ENCODE assay signal across 27 cellular contexts in genomic region chr2:229048134-229048533, GRCh38.
A peak's percentile ranks its signal among the peaks of the same experiment; 100 is the strongest.
DNase-seq lines count a peak whose midpoint lies in the region; ATAC-seq, FAIRE-seq and TF ChIP-seq lines count a peak whose summit lies in the region.
"Had no signal": no experiment of that assay in that cellular context is flagged by ENCODE, and none has a peak within 500 bp of the region (broad histone marks: within the 10 kb centered on the region; RNA-seq: fewer than 3 reads in every experiment).

No MANE protein-coding gene starts in this region.

- H3K27ac Mint-ChIP-seq in WTC11, result no peak overlapping the region
- no peak overlapping the region for H3K27ac Mint-ChIP-seq in neural progenitor cell
- H3K27ac Mint-ChIP-seq: CD14-positive monocyte; CD4-positive, alpha-beta memory T cell; CD4-positive, CD25-positive, alpha-beta regulatory T cell; CD8-positive, alpha-beta memory T cell had no signal

- FAIRE-seq in H1 (lab: Jason Lieb, UNC) (no peak), kidney (lab: Jason Lieb, UNC) (no peak)
- FAIRE-seq: A204.1, GM12878, GM12892, GM18507 had no signal

- H3K79me2 ChIP-seq in H1 (ENCODE audit: control insufficient read depth in 1 of 2, insufficient read depth in 2 of 2, low read length in 2 of 2) (no peaks in the 10 kb centered on the region), neural progenitor cell (ENCODE audit: low read depth) (no peaks in the 10 kb centered on the region), MM.1S (ENCODE audit: low read length) (no peaks in the 10 kb centered on the region)

- H3K79me1 ChIP-seq in H1 (ENCODE audit: low read depth, low read length), result no peaks in the 10 kb centered on the region

- intact Hi-C loops in kidney (cut with DNase I), result no loop called here

- no peak overlapping the region for H3K23ac ChIP-seq in H1 (ENCODE audit: insufficient read length)

- TF ChIP-seq RAD21 in H1 (IDR thresholded peaks at IDR 0.05 in 1 of 2, conservative IDR thresholded peaks at IDR 0.05 in 1 of 2; ENCODE audit: low read depth in 2 of 2, low read length in 2 of 2), result no peak

- H2BK12ac ChIP-seq in H1 (ENCODE audit: low read depth, low read length), result no peak overlapping the region

- no peak overlapping the region for H3K4me3 ChIP-seq in H1 (ENCODE audit: extremely low read depth in 1 of 4, insufficient read depth in 2 of 4, low read depth in 3 of 4, low read length in 4 of 4)
- no peak overlapping the region for H3K4me3 ChIP-seq in neural progenitor cell
- no peak overlapping the region for H3K4me3 ChIP-seq in MM.1S (ENCODE audit: low read length)
- H3K4me3 ChIP-seq in kidney (ENCODE audit: low read length in 2 of 2), result no peak overlapping the region
- H3K4me3 ChIP-seq: BLaER1, GM12878 had no signal

- H3K9me2 ChIP-seq in MM.1S (replicated peaks; ENCODE audit: insufficient read depth, low read length), result no peaks in the 10 kb centered on the region

- H3K36me3 ChIP-seq in H1 (ENCODE audit: control insufficient read depth in 2 of 4, insufficient read depth in 4 of 4, low read length in 3 of 4), result no peaks in the 10 kb centered on the region
- no peaks in the 10 kb centered on the region for H3K36me3 ChIP-seq in neural progenitor cell
- no peaks in the 10 kb centered on the region for H3K36me3 ChIP-seq in MM.1S (replicated peaks; ENCODE audit: insufficient read depth, low read length)
- no peaks in the 10 kb centered on the region for H3K36me3 ChIP-seq in kidney (ENCODE audit: control insufficient read depth in 1 of 2, insufficient read depth in 2 of 2, low read length in 2 of 2)
- H3K36me3 ChIP-seq: BE2C, BLaER1 had no signal

- H3K23me2 ChIP-seq in H1 (ENCODE audit: low read depth, low read length), result no peaks in the 10 kb centered on the region; the same call in 1 of the 2 replicates

- no peak overlapping the region for H2BK15ac ChIP-seq in H1 (ENCODE audit: low read length)

- H4K8ac ChIP-seq in H1 (ENCODE audit: extremely low read depth, insufficient read depth, low read length), result no peak overlapping the region

- DNase-seq in WTC11 (ENCODE audit: low spot score), result no peak
- no peak for DNase-seq in H1 (ENCODE audit: low read depth in 1 of 2, low spot score in 2 of 2)
- no peak for DNase-seq in neural progenitor cell (ENCODE audit: low spot score)
- DNase-seq in MM.1S, result no peak
- DNase-seq in ecto neural progenitor cell (ENCODE audit: low spot score), result no peak
- no peak for DNase-seq in kidney
- DNase-seq: 8988T; ACHN; BE2C; C1 segment of cervical spinal cord; CD4-positive, alpha-beta memory T cell; CD4-positive, CD25-positive, alpha-beta regulatory T cell; CD8-positive, alpha-beta memory T cell; COR-L47; DMS 273 treated with DMSO at 0.1 percent for 48 hours; DMS153; DMS53; DMS79; DND-41; EL; GDM1 had no signal

- H3K36me3 Mint-ChIP-seq in WTC11 (no peaks in the 10 kb centered on the region), neural progenitor cell (no peaks in the 10 kb centered on the region)
- H3K36me3 Mint-ChIP-seq: CD14-positive monocyte; CD4-positive, alpha-beta memory T cell; CD4-positive, CD25-positive, alpha-beta regulatory T cell had no signal

- H3K4me1 ChIP-seq in H1 (replicated peaks in 1 of 4; ENCODE audit: control insufficient read depth in 3 of 4, insufficient read depth in 4 of 4, low read length in 3 of 4) (peaks cover 0 to 4% (median 3%) of the 10 kb centered on the region in 4 experiments; a peak in 2 of 7 replicates), neural progenitor cell (peaks cover 7% of the 10 kb centered on the region), MM.1S (ENCODE audit: low read length) (no peaks in the 10 kb centered on the region), kidney (ENCODE audit: control insufficient read depth in 1 of 2, insufficient read depth in 1 of 2, low read depth in 1 of 2, low read length in 2 of 2) (no peaks in the 10 kb centered on the region)
- H3K4me1 ChIP-seq: BE2C, BLaER1 had no signal

- H4K91ac ChIP-seq in H1 (replicated peaks; ENCODE audit: insufficient read length, low read length), result no peak overlapping the region

- no peak for TF ChIP-seq POLR2A in H1 (IDR thresholded peaks at IDR 0.05; ENCODE audit: control extremely low read depth in 1 of 2, low read depth in 2 of 2, low read length in 2 of 2)

- H3K9ac ChIP-seq in H1 (replicated peaks in 1 of 4; ENCODE audit: extremely low read depth in 1 of 4, low read depth in 3 of 4, low read length in 3 of 4), result no peak overlapping the region
- H3K9ac ChIP-seq in neural progenitor cell, result no peak overlapping the region
- no peak overlapping the region for H3K9ac ChIP-seq in MM.1S (ENCODE audit: low read length)
- no peak overlapping the region for H3K9ac ChIP-seq in kidney (ENCODE audit: low read length in 2 of 2)
- H3K9ac ChIP-seq: BLaER1 had no signal

- H3K9me3 ChIP-seq in H1 (ENCODE audit: insufficient read depth in 2 of 2, low read depth in 1 of 2, low read length in 1 of 2) (no peaks in the 10 kb centered on the region), neural progenitor cell (ENCODE audit: low read depth) (no peaks in the 10 kb centered on the region), MM.1S (replicated peaks; ENCODE audit: insufficient read depth, low read length) (no peaks in the 10 kb centered on the region), kidney (ENCODE audit: control insufficient read depth in 1 of 2, low read length in 2 of 2) (no peaks in the 10 kb centered on the region)
- H3K9me3 ChIP-seq: BE2C, BLaER1 had no signal

- H3K27me3 Mint-ChIP-seq in WTC11 (ENCODE audit: low read depth) (no peaks in the 10 kb centered on the region), neural progenitor cell (ENCODE audit: insufficient read depth, low read depth) (no peaks in the 10 kb centered on the region)
- H3K27me3 Mint-ChIP-seq: CD4-positive, alpha-beta memory T cell; CD4-positive, CD25-positive, alpha-beta regulatory T cell had no signal

- H3K18ac ChIP-seq in H1 (ENCODE audit: extremely low read depth, low read length), result no peak overlapping the region

- TF ChIP-seq CTCF in WTC11 (IDR thresholded peaks at IDR 0.05) (no peak), H1 (IDR thresholded peaks at IDR 0.05; ENCODE audit: control extremely low read depth in 1 of 3, insufficient read depth in 1 of 3, low read depth in 1 of 3, low read length in 3 of 3) (no peak), neural progenitor cell (IDR thresholded peaks at IDR 0.05) (no peak), MM.1S (IDR thresholded peaks at IDR 0.05; ENCODE audit: low read length) (no peak), kidney (IDR thresholded peaks at IDR 0.05; ENCODE audit: borderline replicate concordance, extremely low read depth, insufficient read depth) (no peak)

- peak; percentile 62 for ATAC-seq in WTC11
- ATAC-seq: GM12878 had no signal

- H4K20me1 ChIP-seq in H1 (replicated peaks in 1 of 2; ENCODE audit: control insufficient read depth in 1 of 2, insufficient read depth in 2 of 2, low read length in 2 of 2) (no peaks in the 10 kb centered on the region), neural progenitor cell (ENCODE audit: low read depth) (no peaks in the 10 kb centered on the region), MM.1S (ENCODE audit: insufficient read depth, low read length) (no peaks in the 10 kb centered on the region)
- H4K20me1 ChIP-seq: BLaER1 had no signal

- H3K4me2 ChIP-seq in H1 (ENCODE audit: insufficient read depth in 1 of 2, low read depth in 2 of 2, low read length in 2 of 2) (no peak overlapping the region), neural progenitor cell (no peak overlapping the region), MM.1S (ENCODE audit: low read depth, low read length) (no peak overlapping the region)
- H3K4me2 ChIP-seq: BLaER1 had no signal

- H3F3A ChIP-seq in neural progenitor cell (ENCODE audit: low read depth) (no peaks in the 10 kb centered on the region), MM.1S (ENCODE audit: insufficient read depth, low read length) (no peaks in the 10 kb centered on the region)

- no peak overlapping the region for H3K4me3 Mint-ChIP-seq in WTC11
- no peak overlapping the region for H3K4me3 Mint-ChIP-seq in neural progenitor cell
- H3K4me3 Mint-ChIP-seq: CD14-positive monocyte; CD4-positive, alpha-beta memory T cell; CD4-positive, CD25-positive, alpha-beta regulatory T cell; CD8-positive, alpha-beta memory T cell had no signal

- no peak overlapping the region for H3K4ac ChIP-seq in H1 (replicated peaks; ENCODE audit: insufficient read length, low read depth, low read length)

- TF ChIP-seq EP300 in H1 (IDR thresholded peaks at IDR 0.05; ENCODE audit: borderline replicate concordance in 1 of 2, low read depth in 2 of 2, low read length in 2 of 2), result no peak

- no peak overlapping the region for H3K14ac ChIP-seq in H1 (ENCODE audit: insufficient read length)

- H3K27ac ChIP-seq in H1 (ENCODE audit: low read depth, low read length) (no peak overlapping the region), neural progenitor cell (no peak overlapping the region), MM.1S (ENCODE audit: low read length) (no peak overlapping the region), kidney (ENCODE audit: low read depth in 2 of 2, low read length in 2 of 2) (no peak overlapping the region)
- H3K27ac ChIP-seq: BLaER1 had no signal

- 68% methylated on average over 2 of the region's 2 CpGs; no CpG with 5 or more reads in 1 of the 2 experiments for WGBS in H1 (ENCODE audit: extremely low coverage in 1 of 2, insufficient coverage in 1 of 2, insufficient read length in 1 of 2, insufficient replicate concordance in 2 of 2, low coverage in 1 of 2, low lambda C conversion rate in 2 of 2, missing lambda C conversion rate in 1 of 2), 2 experiments

- peak overlapping the region; percentile 45; the same call in 1 of the 2 replicates for H2AFZ ChIP-seq in H1 (ENCODE audit: low read length)
- H2AFZ ChIP-seq in neural progenitor cell (replicated peaks), result peak overlapping the region; percentile 17
- no peak overlapping the region for H2AFZ ChIP-seq in MM.1S (ENCODE audit: low read length)

- H2AK5ac ChIP-seq in H1 (ENCODE audit: low read depth, low read length), result no peak overlapping the region

- H2BK5ac ChIP-seq in H1 (ENCODE audit: low read depth, low read length), result no peak overlapping the region

- POLR2A ChIA-PET in WTC11 (lab: Charles Lee) (no interaction called here), H1 (lab: Charles Lee; ENCODE audit: partially characterized antibody) (no interaction called here)

- H4K5ac ChIP-seq in H1 (ENCODE audit: insufficient read length, low read depth, low read length), result no peak overlapping the region

- H3K27me3 ChIP-seq in H1 (replicated peaks in 1 of 4; ENCODE audit: control insufficient read depth in 3 of 4, extremely low read depth in 1 of 4, insufficient read depth in 3 of 4, low read length in 3 of 4) (no peaks in the 10 kb centered on the region), neural progenitor cell (no peaks in the 10 kb centered on the region), MM.1S (replicated peaks; ENCODE audit: insufficient read depth, low read length) (no peaks in the 10 kb centered on the region)
- H3K27me3 ChIP-seq: BE2C, BLaER1 had no signal

- no peak overlapping the region for H3K56ac ChIP-seq in H1 (replicated peaks; ENCODE audit: insufficient read length, low read depth, low read length)

- no peak overlapping the region for H2BK120ac ChIP-seq in H1 (replicated peaks; ENCODE audit: low read depth, low read length)

- H3K4me1 Mint-ChIP-seq in WTC11 (peaks cover 9% of the 10 kb centered on the region), neural progenitor cell (peaks cover 27% of the 10 kb centered on the region)
- H3K4me1 Mint-ChIP-seq: CD14-positive monocyte; CD4-positive, alpha-beta memory T cell; CD4-positive, CD25-positive, alpha-beta regulatory T cell; CD8-positive, alpha-beta memory T cell had no signal

- H2BK20ac ChIP-seq in H1 (ENCODE audit: low read length), result no peak overlapping the region

- CTCF ChIA-PET in WTC11 (lab: Charles Lee), result no interaction called here
- CTCF ChIA-PET in H1 (lab: Charles Lee; ENCODE audit: partially characterized antibody), result interaction anchor here (1.4 kb wide), 1 partner anchor 63 kb away, joined by 3 read pairs; no protein-coding TSS in a partner anchor

- H3K9me3 Mint-ChIP-seq in WTC11, result no peaks in the 10 kb centered on the region
- H3K9me3 Mint-ChIP-seq in neural progenitor cell, result no peaks in the 10 kb centered on the region
